In genomic region chr13:19958119-19959111, GRCh38 we compare ENCODE assay signal across 8 cellular contexts. TPM values are rescaled to one million over a fixed set of nuclear protein-coding genes. Genes with fewer than 3 reads are reported as not detected.
A peak's percentile ranks its signal among the peaks of the same experiment; 100 is the strongest.
DNase-seq lines count a peak whose midpoint lies in the region; TF ChIP-seq lines count a peak whose summit lies in the region.

ZMYM2 (plus strand) TSS chr13:19958727; CDS start chr13:19993073, 34,346 bp downstream.

- no peaks in the 10 kb centered on the region for H3K9me3 Mint-ChIP-seq in HFFc6

- in situ Hi-C loops in SK-MEL-5 (cut with HindIII; ENCODE audit: low pct_unique_long_range_greater_than_20kb, low sequenced_read_pairs) = no loop called here

- 0 out of 2 replicates have a peak, but pooled peaks cover 5% of the 10 kb centered on the region for H3K36me3 Mint-ChIP-seq in HFFc6 (ENCODE audit: low read depth)

- H3K4me3 Mint-ChIP-seq in HFFc6 = peak within 1 kb of the TSS; percentile 97

- DNase-seq in GM04503 (ENCODE audit: low read depth) (peak; percentile 71), HFFc6 (peak; percentile 95), NAMALWA (ENCODE audit: low spot score) (peak; percentile 95), SK-MEL-5 (ENCODE audit: low read depth, low spot score) (peak; percentile 96), foreskin melanocyte (peak; percentile 94), stromal cell of bone marrow (ENCODE audit: low read depth) (peak; percentile 93)
- DNase-seq in activated naive CD4-positive, alpha-beta T cell treated with Interleukin-2 at 50 U/mL for 16 hours = peak; percentile 98

- peak within 1 kb of the TSS; percentile 63 for H3K4me3 ChIP-seq in neuron (ENCODE audit: low read length)

- H2AFZ ChIP-seq in neuron (ENCODE audit: low read depth, low read length) = peak within 1 kb of the TSS; percentile 86

- peaks cover 23% of the 10 kb centered on the region for H3K36me3 ChIP-seq in neuron (ENCODE audit: insufficient read depth, low read length)

- H3K27ac Mint-ChIP-seq in HFFc6 = peak within 1 kb of the TSS; percentile 91

- H3K4me1 ChIP-seq in neuron (ENCODE audit: insufficient read depth, low read length) = peaks cover 20% of the 10 kb centered on the region

- no peak for TF ChIP-seq CTCF in HFFc6 (IDR thresholded peaks at IDR 0.05)

- no peaks in the 10 kb centered on the region for H3K9me3 ChIP-seq in neuron (ENCODE audit: low read length)

- peaks cover 22% of the 10 kb centered on the region for H3K4me1 Mint-ChIP-seq in HFFc6 (ENCODE audit: low read depth)

- H3K27me3 Mint-ChIP-seq in HFFc6 (ENCODE audit: insufficient read depth) = peaks cover 3% of the 10 kb centered on the region; the same call in 1 of the 2 replicates

- H3K27me3 ChIP-seq in neuron (ENCODE audit: insufficient read depth, low read length) = no peaks in the 10 kb centered on the region

RNA-seq across cellular contexts. Expression of gene ZMYM2, which starts in this region (rescaled TPM):
- total RNA-seq in HFFc6 (2021; fragmentation: NEBNext Ultra II Directional; extraction: Animal tissue kit (Norgen Biotek cat#: 25700)) = 10 to 100 TPM; 21.3 to 33.6 (median 28.8) TPM
- 84.3 and 84.6 TPM in 2 replicates for total RNA-seq in SK-MEL-5 (2014; rRNA removed; shearing (Covaris generic))
- polyA plus RNA-seq in SK-MEL-5 (2015; cell fraction: cytosol; rRNA removed) = 30.5 and 45.8 TPM in 2 replicates
- polyA plus RNA-seq in SK-MEL-5 (2015; cell fraction: nucleus; rRNA removed) = 121 and 123 TPM in 2 replicates

Comparison
In these comparisons a context has a peak if more than half of its experiments do, and no peak if none do; other contexts are left out.
1. Peak in every context shown above with its lines: DNase-seq and H3K4me3 ChIP-seq.